In genomic region chr2:9554841-9555337, GRCh38 we compare ENCODE assay signal across 1 cellular context.
TF ChIP-seq lines count a peak whose summit lies in the region.

No MANE protein-coding gene starts in this region.

TF ChIP-seq in SK-N-SH, 30 proteins besides CTCF, POLR2A, EP300 and RAD21 (continued from another document):
- no peak for TF ChIP-seq USF2 (IDR thresholded peaks at IDR 0.05; ENCODE audit: borderline replicate concordance, low read depth, low read length)
- TF ChIP-seq MAX (IDR thresholded peaks at IDR 0.05; ENCODE audit: low read depth), result no peak
- TF ChIP-seq FOXM1 (IDR thresholded peaks at IDR 0.05; ENCODE audit: low read depth), result no peak
- no peak for TF ChIP-seq EZH2phosphoT487 (IDR thresholded peaks at IDR 0.05; ENCODE audit: borderline replicate concordance, low read depth)
- no peak for TF ChIP-seq IRF3 (IDR thresholded peaks at IDR 0.05; ENCODE audit: low read depth, low read length)
- TF ChIP-seq MXI1 (IDR thresholded peaks at IDR 0.05; ENCODE audit: low read depth, low read length), result 0 out of 2 replicates have a peak, but pooled peaks have one; percentile 7
- TF ChIP-seq FOSL2 (IDR thresholded peaks at IDR 0.05; ENCODE audit: borderline replicate concordance, low read depth), result no peak
